Comparison of ENCODE assay signal across 14 cellular contexts in the genomic region with DNA sequence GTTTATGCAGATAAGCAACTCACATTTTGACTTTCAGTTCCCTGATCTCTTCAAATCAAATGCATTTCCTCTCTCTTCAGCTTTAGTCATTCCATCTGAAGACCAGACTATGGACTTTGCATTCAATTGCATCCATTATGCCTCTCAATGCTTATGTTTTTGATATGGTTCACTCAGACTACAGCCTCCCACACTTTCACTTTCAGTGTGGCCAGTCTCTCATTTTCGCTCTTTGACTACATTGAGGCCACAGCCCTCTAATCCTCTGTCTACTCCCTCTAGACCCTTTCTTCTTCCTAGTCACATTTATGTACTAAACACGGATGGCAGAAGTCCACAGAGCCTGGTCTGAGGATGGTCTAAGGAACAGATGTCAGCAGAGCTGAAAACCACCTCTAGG.
DNase-seq lines count a peak whose midpoint lies in the region; ATAC-seq and TF ChIP-seq lines count a peak whose summit lies in the region.
"Had no signal": no experiment of that assay in that cellular context is flagged by ENCODE, and none has a peak within 500 bp of the region (broad histone marks: within the 10 kb centered on the region; RNA-seq: fewer than 3 reads in every experiment).

No MANE protein-coding gene starts in this region.

- H3K79me2 ChIP-seq in Loucy (ENCODE audit: insufficient read depth, low read length): no peaks in the 10 kb centered on the region

- H3K36me3 ChIP-seq in Loucy (ENCODE audit: insufficient read depth, low read length): no peaks in the 10 kb centered on the region
- H3K36me3 ChIP-seq: ascending aorta had no signal

- TF ChIP-seq CTCF in GM13976 (IDR thresholded peaks at IDR 0.05; ENCODE audit: borderline replicate concordance, control extremely low read depth, extremely low read depth, insufficient read depth, missing control alignments) (no peak), Loucy (conservative IDR thresholded peaks at IDR 0.05; ENCODE audit: low read length) (no peak)

- DNase-seq in GM13976 (ENCODE audit: low spot score) (peak; percentile 20), NCI-H1694 (lab: John Stamatoyannopoulos, UW) (no peak), cortex of kidney (lab: John Stamatoyannopoulos, UW) (no peak), GM19238 (ENCODE audit: insufficient read length, low spot score) (no peak)
- no peak for DNase-seq in effector CD4-positive, alpha-beta T cell
- DNase-seq: activated T-cell treated with anti-CD3 and anti-CD28 coated beads for 4 hours; KG1; NCI-H2171 treated with DMSO at 0.1 percent for 48 hours; PC-9; stimulated activated CD4-positive, alpha-beta T cell treated with anti-CD3 and anti-CD28 coated beads, Interleukin-4, amount 100 ng/mL, for 1 hour had no signal

- H3F3A ChIP-seq in Loucy (ENCODE audit: low read depth): no peaks in the 10 kb centered on the region

- no peaks in the 10 kb centered on the region for H4K20me1 ChIP-seq in Loucy (ENCODE audit: insufficient read depth, low read length, poor library complexity, severe bottlenecking)

- H3K9me2 ChIP-seq in Loucy (replicated peaks; ENCODE audit: low read depth, low read length): no peaks in the 10 kb centered on the region

- no peaks in the 10 kb centered on the region for H3K27me3 ChIP-seq in Loucy (ENCODE audit: insufficient read depth, low read length, poor library complexity, severe bottlenecking)
- H3K27me3 ChIP-seq: ascending aorta had no signal

- ATAC-seq in GM19468 (IDR thresholded peaks at IDR 0.05; ENCODE audit: extremely low read depth, unreplicated experiment) (peak; percentile 61), HG02970 (IDR thresholded peaks at IDR 0.05; ENCODE audit: low FRiP score, unreplicated experiment) (peak; percentile 68)

- H3K4me3 ChIP-seq in Loucy (ENCODE audit: low read length, poor library complexity, severe bottlenecking): peak overlapping the region; percentile 5
- H3K4me3 ChIP-seq: ascending aorta, PC-9 had no signal

- H3K4me1 ChIP-seq in Loucy (ENCODE audit: insufficient read depth, low read length, poor library complexity, severe bottlenecking): no peaks in the 10 kb centered on the region
- H3K4me1 ChIP-seq: ascending aorta had no signal

- peak overlapping the region; percentile 37 for H3K4me2 ChIP-seq in Loucy (ENCODE audit: low read depth, low read length, poor library complexity, severe bottlenecking)
- H3K4me2 ChIP-seq: PC-9 had no signal

- H2AFZ ChIP-seq in Loucy (ENCODE audit: low read length): peak overlapping the region; percentile 29; the same call in 1 of the 2 replicates
- H2AFZ ChIP-seq: PC-9 had no signal

- in situ Hi-C loops in GM13976 (cut with MboI; ENCODE audit: low sequenced_read_pairs, unreplicated experiment): no loop called here

- H3K9ac ChIP-seq in Loucy (ENCODE audit: low read depth, low read length, poor library complexity, severe bottlenecking): no peak overlapping the region

- no peaks in the 10 kb centered on the region for H3K9me3 ChIP-seq in Loucy (ENCODE audit: insufficient read depth, low read depth, low read length)
- H3K9me3 ChIP-seq: ascending aorta had no signal
